ENCODE assay signal across 1 cellular context in the genomic region with DNA sequence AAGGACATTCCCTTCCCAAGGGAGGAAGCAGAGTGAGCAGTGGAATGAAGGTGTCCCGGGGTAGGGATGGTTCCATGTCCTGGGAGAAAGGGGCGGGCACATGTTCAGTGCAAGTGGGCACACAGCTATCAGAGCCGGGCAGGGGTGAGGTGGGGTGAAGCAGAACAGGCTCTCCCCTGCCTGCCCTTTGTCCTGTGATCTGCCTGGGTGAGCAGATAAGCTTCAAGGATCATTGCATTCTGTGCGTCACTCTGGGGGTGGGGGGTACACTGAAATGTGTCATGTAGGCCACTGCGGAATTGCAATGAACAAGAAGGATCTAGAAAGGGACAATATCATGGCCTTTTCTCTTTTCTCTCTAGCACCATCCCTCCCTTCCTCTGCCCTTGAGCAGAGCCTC.
TF ChIP-seq lines count a peak whose summit lies in the region.

No MANE protein-coding gene starts in this region.

TF ChIP-seq in K562, 482 proteins besides CTCF, POLR2A, EP300 and RAD21 (continued from another document and continues in another):
- TF ChIP-seq, protein P1, sequence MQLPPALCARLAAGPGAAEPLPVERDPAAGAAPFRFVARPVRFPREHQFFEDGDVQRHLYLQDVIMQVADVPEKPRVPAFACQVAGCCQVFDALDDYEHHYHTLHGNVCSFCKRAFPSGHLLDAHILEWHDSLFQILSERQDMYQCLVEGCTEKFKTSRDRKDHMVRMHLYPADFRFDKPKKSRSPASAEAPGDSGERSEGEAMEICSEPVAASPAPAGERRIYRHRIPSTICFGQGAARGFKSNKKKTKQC (CRISPR knock-in tag; IDR thresholded peaks at IDR 0.05), result no peak
- TF ChIP-seq, protein P2, sequence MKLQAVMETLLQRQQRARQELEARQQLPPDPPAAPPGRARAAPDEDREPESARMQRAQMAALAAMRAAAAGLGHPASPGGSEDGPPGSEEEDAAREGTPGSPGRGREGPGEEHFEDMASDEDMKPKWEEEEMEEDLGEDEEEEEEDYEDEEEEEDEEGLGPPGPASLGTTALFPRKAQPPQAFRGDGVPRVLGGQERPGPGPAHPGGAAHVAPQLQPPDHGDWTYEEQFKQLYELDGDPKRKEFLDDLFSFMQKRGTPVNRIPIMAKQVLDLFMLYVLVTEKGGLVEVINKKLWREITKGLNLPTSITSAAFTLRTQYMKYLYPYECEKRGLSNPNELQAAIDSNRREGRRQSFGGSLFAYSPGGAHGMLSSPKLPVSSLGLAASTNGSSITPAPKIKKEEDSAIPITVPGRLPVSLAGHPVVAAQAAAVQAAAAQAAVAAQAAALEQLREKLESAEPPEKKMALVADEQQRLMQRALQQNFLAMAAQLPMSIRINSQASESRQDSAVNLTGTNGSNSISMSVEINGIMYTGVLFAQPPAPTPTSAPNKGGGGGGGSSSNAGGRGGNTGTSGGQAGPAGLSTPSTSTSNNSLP (IDR thresholded peaks at IDR 0.05; ENCODE audit: borderline replicate concordance, low read depth, low read length), result no peak
- TF ChIP-seq PHF8 (IDR thresholded peaks at IDR 0.05; ENCODE audit: borderline replicate concordance, low read length), result no peak
- TF ChIP-seq MAFK (IDR thresholded peaks at IDR 0.05; ENCODE audit: low read length), result no peak
- TF ChIP-seq NFE2 (IDR thresholded peaks at IDR 0.05; ENCODE audit: low read depth), result no peak
- TF ChIP-seq MEF2A (IDR thresholded peaks at IDR 0.05; ENCODE audit: control insufficient read depth, low read depth, low read length), result no peak
- TF ChIP-seq ZNF695 (CRISPR knock-in tag; IDR thresholded peaks at IDR 0.05), result no peak
- no peak for TF ChIP-seq TCFL5 (CRISPR knock-in tag; conservative IDR thresholded peaks at IDR 0.05)
- no peak for TF ChIP-seq HOXB6 (CRISPR knock-in tag; IDR thresholded peaks at IDR 0.05; ENCODE audit: borderline replicate concordance)
- no peak for TF ChIP-seq FOXM1 (IDR thresholded peaks at IDR 0.05; ENCODE audit: low read depth)
- TF ChIP-seq FOXM1 (CRISPR knock-in tag; IDR thresholded peaks at IDR 0.05; ENCODE audit: low read depth), result no peak
- no peak for TF ChIP-seq RBFOX2 (IDR thresholded peaks at IDR 0.05; ENCODE audit: low read depth, low read length)
- TF ChIP-seq NR2C1 (IDR thresholded peaks at IDR 0.05), result peak; percentile 31; the same call in 1 of the 2 replicates
- TF ChIP-seq NR2C1 (tag; IDR thresholded peaks at IDR 0.05), result peak; percentile 80
- TF ChIP-seq ARID1B (IDR thresholded peaks at IDR 0.05), result peak; percentile 92
- peak; percentile 71 to 73; a peak in 3 of 4 replicates for TF ChIP-seq TRIM24 (IDR thresholded peaks at IDR 0.05)
- TF ChIP-seq, protein P3, sequence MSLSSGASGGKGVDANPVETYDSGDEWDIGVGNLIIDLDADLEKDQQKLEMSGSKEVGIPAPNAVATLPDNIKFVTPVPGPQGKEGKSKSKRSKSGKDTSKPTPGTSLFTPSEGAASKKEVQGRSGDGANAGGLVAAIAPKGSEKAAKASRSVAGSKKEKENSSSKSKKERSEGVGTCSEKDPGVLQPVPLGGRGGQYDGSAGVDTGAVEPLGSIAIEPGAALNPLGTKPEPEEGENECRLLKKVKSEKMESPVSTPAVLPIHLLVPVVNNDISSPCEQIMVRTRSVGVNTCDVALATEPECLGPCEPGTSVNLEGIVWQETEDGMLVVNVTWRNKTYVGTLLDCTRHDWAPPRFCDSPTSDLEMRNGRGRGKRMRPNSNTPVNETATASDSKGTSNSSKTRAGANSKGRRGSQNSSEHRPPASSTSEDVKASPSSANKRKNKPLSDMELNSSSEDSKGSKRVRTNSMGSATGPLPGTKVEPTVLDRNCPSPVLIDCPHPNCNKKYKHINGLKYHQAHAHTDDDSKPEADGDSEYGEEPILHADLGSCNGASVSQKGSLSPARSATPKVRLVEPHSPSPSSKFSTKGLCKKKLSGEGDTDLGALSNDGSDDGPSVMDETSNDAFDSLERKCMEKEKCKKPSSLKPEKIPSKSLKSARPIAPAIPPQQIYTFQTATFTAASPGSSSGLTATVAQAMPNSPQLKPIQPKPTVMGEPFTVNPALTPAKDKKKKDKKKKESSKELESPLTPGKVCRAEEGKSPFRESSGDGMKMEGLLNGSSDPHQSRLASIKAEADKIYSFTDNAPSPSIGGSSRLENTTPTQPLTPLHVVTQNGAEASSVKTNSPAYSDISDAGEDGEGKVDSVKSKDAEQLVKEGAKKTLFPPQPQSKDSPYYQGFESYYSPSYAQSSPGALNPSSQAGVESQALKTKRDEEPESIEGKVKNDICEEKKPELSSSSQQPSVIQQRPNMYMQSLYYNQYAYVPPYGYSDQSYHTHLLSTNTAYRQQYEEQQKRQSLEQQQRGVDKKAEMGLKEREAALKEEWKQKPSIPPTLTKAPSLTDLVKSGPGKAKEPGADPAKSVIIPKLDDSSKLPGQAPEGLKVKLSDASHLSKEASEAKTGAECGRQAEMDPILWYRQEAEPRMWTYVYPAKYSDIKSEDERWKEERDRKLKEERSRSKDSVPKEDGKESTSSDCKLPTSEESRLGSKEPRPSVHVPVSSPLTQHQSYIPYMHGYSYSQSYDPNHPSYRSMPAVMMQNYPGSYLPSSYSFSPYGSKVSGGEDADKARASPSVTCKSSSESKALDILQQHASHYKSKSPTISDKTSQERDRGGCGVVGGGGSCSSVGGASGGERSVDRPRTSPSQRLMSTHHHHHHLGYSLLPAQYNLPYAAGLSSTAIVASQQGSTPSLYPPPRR (CRISPR knock-in tag; IDR thresholded peaks at IDR 0.05; ENCODE audit: borderline replicate concordance), result no peak
- no peak for TF ChIP-seq ZNF124 (CRISPR knock-in tag; IDR thresholded peaks at IDR 0.05)
- no peak for TF ChIP-seq FOXA3 (CRISPR knock-in tag; conservative IDR thresholded peaks at IDR 0.05 in 1 of 2, IDR thresholded peaks at IDR 0.05 in 1 of 2)
- no peak for TF ChIP-seq POLR2H (tag; IDR thresholded peaks at IDR 0.05; ENCODE audit: low read depth)
- no peak for TF ChIP-seq TRIM28 (IDR thresholded peaks at IDR 0.05)
- TF ChIP-seq, protein P4, sequence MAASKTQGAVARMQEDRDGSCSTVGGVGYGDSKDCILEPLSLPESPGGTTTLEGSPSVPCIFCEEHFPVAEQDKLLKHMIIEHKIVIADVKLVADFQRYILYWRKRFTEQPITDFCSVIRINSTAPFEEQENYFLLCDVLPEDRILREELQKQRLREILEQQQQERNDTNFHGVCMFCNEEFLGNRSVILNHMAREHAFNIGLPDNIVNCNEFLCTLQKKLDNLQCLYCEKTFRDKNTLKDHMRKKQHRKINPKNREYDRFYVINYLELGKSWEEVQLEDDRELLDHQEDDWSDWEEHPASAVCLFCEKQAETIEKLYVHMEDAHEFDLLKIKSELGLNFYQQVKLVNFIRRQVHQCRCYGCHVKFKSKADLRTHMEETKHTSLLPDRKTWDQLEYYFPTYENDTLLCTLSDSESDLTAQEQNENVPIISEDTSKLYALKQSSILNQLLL (CRISPR knock-in tag; IDR thresholded peaks at IDR 0.05; ENCODE audit: borderline replicate concordance), result no peak
- TF ChIP-seq, protein P5, sequence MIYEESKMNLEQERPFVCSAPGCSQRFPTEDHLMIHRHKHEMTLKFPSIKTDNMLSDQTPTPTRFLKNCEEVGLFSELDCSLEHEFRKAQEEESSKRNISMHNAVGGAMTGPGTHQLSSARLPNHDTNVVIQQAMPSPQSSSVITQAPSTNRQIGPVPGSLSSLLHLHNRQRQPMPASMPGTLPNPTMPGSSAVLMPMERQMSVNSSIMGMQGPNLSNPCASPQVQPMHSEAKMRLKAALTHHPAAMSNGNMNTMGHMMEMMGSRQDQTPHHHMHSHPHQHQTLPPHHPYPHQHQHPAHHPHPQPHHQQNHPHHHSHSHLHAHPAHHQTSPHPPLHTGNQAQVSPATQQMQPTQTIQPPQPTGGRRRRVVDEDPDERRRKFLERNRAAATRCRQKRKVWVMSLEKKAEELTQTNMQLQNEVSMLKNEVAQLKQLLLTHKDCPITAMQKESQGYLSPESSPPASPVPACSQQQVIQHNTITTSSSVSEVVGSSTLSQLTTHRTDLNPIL (CRISPR knock-in tag; IDR thresholded peaks at IDR 0.05), result no peak
- TF ChIP-seq, protein P6, sequence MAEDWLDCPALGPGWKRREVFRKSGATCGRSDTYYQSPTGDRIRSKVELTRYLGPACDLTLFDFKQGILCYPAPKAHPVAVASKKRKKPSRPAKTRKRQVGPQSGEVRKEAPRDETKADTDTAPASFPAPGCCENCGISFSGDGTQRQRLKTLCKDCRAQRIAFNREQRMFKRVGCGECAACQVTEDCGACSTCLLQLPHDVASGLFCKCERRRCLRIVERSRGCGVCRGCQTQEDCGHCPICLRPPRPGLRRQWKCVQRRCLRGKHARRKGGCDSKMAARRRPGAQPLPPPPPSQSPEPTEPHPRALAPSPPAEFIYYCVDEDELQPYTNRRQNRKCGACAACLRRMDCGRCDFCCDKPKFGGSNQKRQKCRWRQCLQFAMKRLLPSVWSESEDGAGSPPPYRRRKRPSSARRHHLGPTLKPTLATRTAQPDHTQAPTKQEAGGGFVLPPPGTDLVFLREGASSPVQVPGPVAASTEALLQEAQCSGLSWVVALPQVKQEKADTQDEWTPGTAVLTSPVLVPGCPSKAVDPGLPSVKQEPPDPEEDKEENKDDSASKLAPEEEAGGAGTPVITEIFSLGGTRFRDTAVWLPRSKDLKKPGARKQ (CRISPR knock-in tag; IDR thresholded peaks at IDR 0.05), result no peak
- TF ChIP-seq, protein P7, sequence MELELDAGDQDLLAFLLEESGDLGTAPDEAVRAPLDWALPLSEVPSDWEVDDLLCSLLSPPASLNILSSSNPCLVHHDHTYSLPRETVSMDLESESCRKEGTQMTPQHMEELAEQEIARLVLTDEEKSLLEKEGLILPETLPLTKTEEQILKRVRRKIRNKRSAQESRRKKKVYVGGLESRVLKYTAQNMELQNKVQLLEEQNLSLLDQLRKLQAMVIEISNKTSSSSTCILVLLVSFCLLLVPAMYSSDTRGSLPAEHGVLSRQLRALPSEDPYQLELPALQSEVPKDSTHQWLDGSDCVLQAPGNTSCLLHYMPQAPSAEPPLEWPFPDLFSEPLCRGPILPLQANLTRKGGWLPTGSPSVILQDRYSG (tag; conservative IDR thresholded peaks at IDR 0.05; ENCODE audit: low read depth), result no peak; the same call in 1 of the 2 replicates
- no peak for TF ChIP-seq TEAD2 (tag; IDR thresholded peaks at IDR 0.05)
- peak; percentile 42; the same call in 1 of the 2 replicates for TF ChIP-seq ZNF583 (CRISPR knock-in tag; IDR thresholded peaks at IDR 0.05)
- TF ChIP-seq NCOA2 (IDR thresholded peaks at IDR 0.05; ENCODE audit: partially characterized antibody in 2 of 2), result peak in 1 of 2 experiments; percentile 46
- peak; percentile 82 for TF ChIP-seq MYNN (IDR thresholded peaks at IDR 0.05)
- TF ChIP-seq MYNN (CRISPR knock-in tag; IDR thresholded peaks at IDR 0.05), result no peak
- no peak for TF ChIP-seq ESRRB (CRISPR knock-in tag; IDR thresholded peaks at IDR 0.05; ENCODE audit: borderline replicate concordance)
- TF ChIP-seq, protein P8, sequence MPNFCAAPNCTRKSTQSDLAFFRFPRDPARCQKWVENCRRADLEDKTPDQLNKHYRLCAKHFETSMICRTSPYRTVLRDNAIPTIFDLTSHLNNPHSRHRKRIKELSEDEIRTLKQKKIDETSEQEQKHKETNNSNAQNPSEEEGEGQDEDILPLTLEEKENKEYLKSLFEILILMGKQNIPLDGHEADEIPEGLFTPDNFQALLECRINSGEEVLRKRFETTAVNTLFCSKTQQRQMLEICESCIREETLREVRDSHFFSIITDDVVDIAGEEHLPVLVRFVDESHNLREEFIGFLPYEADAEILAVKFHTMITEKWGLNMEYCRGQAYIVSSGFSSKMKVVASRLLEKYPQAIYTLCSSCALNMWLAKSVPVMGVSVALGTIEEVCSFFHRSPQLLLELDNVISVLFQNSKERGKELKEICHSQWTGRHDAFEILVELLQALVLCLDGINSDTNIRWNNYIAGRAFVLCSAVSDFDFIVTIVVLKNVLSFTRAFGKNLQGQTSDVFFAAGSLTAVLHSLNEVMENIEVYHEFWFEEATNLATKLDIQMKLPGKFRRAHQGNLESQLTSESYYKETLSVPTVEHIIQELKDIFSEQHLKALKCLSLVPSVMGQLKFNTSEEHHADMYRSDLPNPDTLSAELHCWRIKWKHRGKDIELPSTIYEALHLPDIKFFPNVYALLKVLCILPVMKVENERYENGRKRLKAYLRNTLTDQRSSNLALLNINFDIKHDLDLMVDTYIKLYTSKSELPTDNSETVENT (CRISPR knock-in tag; IDR thresholded peaks at IDR 0.05), result no peak
- TF ChIP-seq, protein P9, sequence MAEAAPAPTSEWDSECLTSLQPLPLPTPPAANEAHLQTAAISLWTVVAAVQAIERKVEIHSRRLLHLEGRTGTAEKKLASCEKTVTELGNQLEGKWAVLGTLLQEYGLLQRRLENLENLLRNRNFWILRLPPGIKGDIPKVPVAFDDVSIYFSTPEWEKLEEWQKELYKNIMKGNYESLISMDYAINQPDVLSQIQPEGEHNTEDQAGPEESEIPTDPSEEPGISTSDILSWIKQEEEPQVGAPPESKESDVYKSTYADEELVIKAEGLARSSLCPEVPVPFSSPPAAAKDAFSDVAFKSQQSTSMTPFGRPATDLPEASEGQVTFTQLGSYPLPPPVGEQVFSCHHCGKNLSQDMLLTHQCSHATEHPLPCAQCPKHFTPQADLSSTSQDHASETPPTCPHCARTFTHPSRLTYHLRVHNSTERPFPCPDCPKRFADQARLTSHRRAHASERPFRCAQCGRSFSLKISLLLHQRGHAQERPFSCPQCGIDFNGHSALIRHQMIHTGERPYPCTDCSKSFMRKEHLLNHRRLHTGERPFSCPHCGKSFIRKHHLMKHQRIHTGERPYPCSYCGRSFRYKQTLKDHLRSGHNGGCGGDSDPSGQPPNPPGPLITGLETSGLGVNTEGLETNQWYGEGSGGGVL (CRISPR knock-in tag; IDR thresholded peaks at IDR 0.05), result no peak
- TF ChIP-seq PTRF (tag; IDR thresholded peaks at IDR 0.05), result no peak
- TF ChIP-seq, protein P10, sequence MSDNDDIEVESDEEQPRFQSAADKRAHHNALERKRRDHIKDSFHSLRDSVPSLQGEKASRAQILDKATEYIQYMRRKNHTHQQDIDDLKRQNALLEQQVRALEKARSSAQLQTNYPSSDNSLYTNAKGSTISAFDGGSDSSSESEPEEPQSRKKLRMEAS (CRISPR knock-in tag; IDR thresholded peaks at IDR 0.05), result no peak
- TF ChIP-seq NEUROD1 (IDR thresholded peaks at IDR 0.05; ENCODE audit: borderline replicate concordance, low read depth, low read length, partially characterized antibody), result peak; percentile 67
- TF ChIP-seq ELF1 (tag; IDR thresholded peaks at IDR 0.05), result no peak
- no peak for TF ChIP-seq KAT7 (CRISPR knock-in tag; IDR thresholded peaks at IDR 0.05; ENCODE audit: borderline replicate concordance)
- TF ChIP-seq KLF13 (tag; IDR thresholded peaks at IDR 0.05; ENCODE audit: borderline replicate concordance, low read depth), result no peak
- TF ChIP-seq MTA3 (IDR thresholded peaks at IDR 0.05; ENCODE audit: borderline replicate concordance), result peak; percentile 41; the same call in 1 of the 2 replicates
- no peak for TF ChIP-seq RFX1 (IDR thresholded peaks at IDR 0.05)
- TF ChIP-seq HNRNPH1 (optimal IDR thresholded peaks at IDR 0.05; ENCODE audit: low read depth, low read length), result no peak
- no peak for TF ChIP-seq ZEB2 (IDR thresholded peaks at IDR 0.05)
